Comparison of ENCODE assay signal across 33 cellular contexts in the genomic region with DNA sequence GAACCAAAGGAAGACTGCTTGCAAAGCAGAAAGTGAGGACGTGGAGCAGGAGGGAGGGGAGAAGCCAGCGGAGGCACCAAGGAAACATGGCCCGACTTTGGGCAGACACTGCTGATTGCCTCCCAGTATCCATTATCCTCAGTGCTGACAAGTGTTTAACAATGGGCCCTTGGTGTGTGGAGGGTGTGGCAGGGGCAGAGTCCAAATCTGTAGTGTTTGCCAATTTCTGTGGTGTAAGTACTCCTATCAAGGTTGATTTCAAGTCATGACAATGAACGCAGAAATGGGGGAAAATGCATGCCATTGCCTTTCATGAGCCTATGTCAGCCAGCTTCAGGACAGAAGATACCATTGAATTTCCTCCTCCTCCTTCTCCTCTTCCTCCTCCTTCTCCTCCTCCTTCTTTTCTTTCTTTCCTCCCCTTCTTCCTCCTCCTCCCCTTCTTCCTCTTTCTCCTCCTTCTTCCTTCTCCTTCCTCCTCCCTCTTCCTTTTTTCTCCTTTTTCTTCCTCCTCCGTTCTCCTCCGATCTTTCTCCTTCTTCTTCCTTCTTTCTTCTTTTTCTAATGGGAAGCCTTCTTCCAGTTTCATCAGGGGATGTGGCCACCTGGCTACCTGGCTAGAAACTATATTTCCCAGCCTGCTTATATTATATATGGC. TPM values are rescaled to one million over a fixed set of nuclear protein-coding genes. Genes with fewer than 3 reads are reported as not detected.
DNase-seq lines count a peak whose midpoint lies in the region; ATAC-seq, FAIRE-seq and TF ChIP-seq lines count a peak whose summit lies in the region.
"Had no signal": no experiment of that assay in that cellular context is flagged by ENCODE, and none has a peak within 500 bp of the region (broad histone marks: within the 10 kb centered on the region; RNA-seq: fewer than 3 reads in every experiment).

No MANE protein-coding gene starts in this region.

- no peaks in the 10 kb centered on the region for H3K9me3 Mint-ChIP-seq in CD14-positive monocyte
- H3K9me3 Mint-ChIP-seq in GM23338 = no peaks in the 10 kb centered on the region
- H3K9me3 Mint-ChIP-seq: activated naive CD4-positive, alpha-beta T cell treated with anti-CD3 and anti-CD28 coated beads, Interleukin-2, amount 50 U/mL, for 24 hours; activated T-helper 2 cell treated with anti-CD3 and anti-CD28 coated beads, Interferon-gamma antibody, Interleukin-2, Interleukin-4, amounts not matched to agents 10 μg/mL and 5 μg/mL and 100 μg/mL, durations not matched to agents 14 hours and 24 hours and 36 hours; stimulated activated naive B cell treated with anti-CD40 and anti-IgM and Interleukin-4, amounts not matched to agents 10 μg/mL and 1 μg/mL and 100 μg/mL, for 72 hours had no signal

- POLR2A ChIA-PET in RWPE1 (lab: Yijun Ruan, JAX; ENCODE audit: low non-redundant PET) = no interaction called here

- no peak for ATAC-seq in GM23338
- no peak for ATAC-seq in HG02623 (IDR thresholded peaks at IDR 0.05; ENCODE audit: unreplicated experiment)
- ATAC-seq: activated CD8-positive, alpha-beta T cell treated with anti-CD3 and anti-CD28 coated beads, Interleukin-2, amount 10 ng/mL, durations not matched to agents 7 days and 5 days; gastrocnemius medialis; GM12878; lower lobe of right lung; stimulated activated naive B cell treated with anti-CD40 and anti-IgM and Interleukin-4, amounts not matched to agents 10 μg/mL and 1 μg/mL and 100 μg/mL, for 72 hours had no signal

- TF ChIP-seq CTCF in CD14-positive monocyte (IDR thresholded peaks at IDR 0.05) (no peak), GM23338 (conservative IDR thresholded peaks at IDR 0.05; ENCODE audit: low read depth in 2 of 2) (no peak), RWPE1 (conservative IDR thresholded peaks at IDR 0.05; ENCODE audit: low read depth) (no peak), keratinocyte (optimal IDR thresholded peaks at IDR 0.05 in 1 of 3, IDR thresholded peaks at IDR 0.05 in 1 of 3, conservative IDR thresholded peaks at IDR 0.05 in 1 of 3; ENCODE audit: extremely low read depth in 1 of 3, insufficient read depth in 2 of 3, low read length in 3 of 3) (no peak), tibial artery (IDR thresholded peaks at IDR 0.05) (no peak)

- H3K4me3 ChIP-seq in GM23338 = no peak overlapping the region
- no peak overlapping the region for H3K4me3 ChIP-seq in keratinocyte (ENCODE audit: control insufficient read depth in 2 of 3, extremely low read depth in 1 of 3, insufficient read depth in 2 of 3, low read depth in 1 of 3, low read length in 3 of 3)
- H3K4me3 ChIP-seq in mesendoderm (ENCODE audit: low read length) = no peak overlapping the region
- H3K4me3 ChIP-seq in tibial artery = no peak overlapping the region
- H3K4me3 ChIP-seq: dorsolateral prefrontal cortex, gastrocnemius medialis, GM12878, lower lobe of right lung, ovary, upper lobe of left lung had no signal

- H4K20me1 ChIP-seq in GM23338 (replicated peaks; ENCODE audit: insufficient read depth) (no peaks in the 10 kb centered on the region), keratinocyte (ENCODE audit: control insufficient read depth, extremely low read depth, insufficient read depth, low read length) (no peaks in the 10 kb centered on the region)

- DNase-seq in CD14-positive monocyte (ENCODE audit: low spot score) = no peak
- no peak for DNase-seq in GM23338 (ENCODE audit: low spot score)
- DNase-seq in RWPE1 (ENCODE audit: low spot score) = no peak
- no peak for DNase-seq in keratinocyte (ENCODE audit: low read depth, low spot score)
- no peak for DNase-seq in mesendoderm
- no peak for DNase-seq in tibial artery
- DNase-seq: activated CD4-positive, alpha-beta T cell treated with anti-CD3 and anti-CD28 coated beads for 4 hours; activated CD8-positive, alpha-beta T cell treated with anti-CD3 and anti-CD28 coated beads, Interleukin-2, amount 10 ng/mL, durations not matched to agents 7 days and 5 days; activated T-cell treated with anti-CD3 and anti-CD28 coated beads for 4 hours; amniotic stem cell; C1 segment of cervical spinal cord; cerebellar nuclear complex; dorsolateral prefrontal cortex; gastrocnemius medialis; H9; kidney glomerular epithelial cell; lower lobe of right lung; NCI-H1048; NCI-H187; NCI-H526 treated with DMSO at 0.1 percent for 48 hours; ovary; retina; SHP77; small intestine; stimulated activated naive B cell treated with anti-CD40 and anti-IgM and Interleukin-4, amounts not matched to agents 10 μg/mL and 1 μg/mL and 100 μg/mL, for 72 hours; upper lobe of left lung; WERI-Rb-1 had no signal

- H3K36me3 Mint-ChIP-seq in CD14-positive monocyte = no peaks in the 10 kb centered on the region
- no peaks in the 10 kb centered on the region for H3K36me3 Mint-ChIP-seq in GM23338 (ENCODE audit: low read depth)
- H3K36me3 Mint-ChIP-seq: activated naive CD4-positive, alpha-beta T cell treated with anti-CD3 and anti-CD28 coated beads, Interleukin-2, amount 50 U/mL, for 24 hours; brain; stimulated activated naive B cell treated with anti-CD40 and anti-IgM and Interleukin-4, amounts not matched to agents 10 μg/mL and 1 μg/mL and 100 μg/mL, for 72 hours had no signal

- no peak overlapping the region for H3K23ac ChIP-seq in mesendoderm (ENCODE audit: low read length)

- no peak overlapping the region for H3K18ac ChIP-seq in mesendoderm (ENCODE audit: low read length)

- 100% methylated on average over 2 of the region's 6 CpGs for WGBS in mesendoderm (ENCODE audit: extremely low coverage, insufficient coverage, low lambda C conversion rate)

- H3K79me2 ChIP-seq in GM23338 (replicated peaks; ENCODE audit: insufficient read depth) = no peaks in the 10 kb centered on the region
- H3K79me2 ChIP-seq in keratinocyte (ENCODE audit: control insufficient read depth, insufficient read depth, low read length) = no peaks in the 10 kb centered on the region
- no peaks in the 10 kb centered on the region for H3K79me2 ChIP-seq in mesendoderm (ENCODE audit: control insufficient read depth, insufficient read depth, low read length)

- H3K4me2 ChIP-seq in GM23338 (no peak overlapping the region), keratinocyte (ENCODE audit: control insufficient read depth, extremely low read depth, insufficient read depth, low read depth, low read length) (peak overlapping the region; percentile 39), mesendoderm (ENCODE audit: low read length) (no peak overlapping the region)

- no peak overlapping the region for H4K8ac ChIP-seq in mesendoderm (ENCODE audit: low read depth, low read length)

- no peak overlapping the region for H3K56ac ChIP-seq in mesendoderm (ENCODE audit: low read length)

- H2BK5ac ChIP-seq in mesendoderm (ENCODE audit: low read length) = no peak overlapping the region

- no peak overlapping the region for H2AK5ac ChIP-seq in mesendoderm (ENCODE audit: low read length)

- H3K4me1 ChIP-seq in GM23338 (ENCODE audit: insufficient read depth) (no peaks in the 10 kb centered on the region; the same call in 1 of the 2 replicates), keratinocyte (ENCODE audit: control insufficient read depth, extremely low read depth, insufficient read depth, low read length) (peaks cover 51% of the 10 kb centered on the region), mesendoderm (ENCODE audit: control insufficient read depth, low read depth, low read length) (no peaks in the 10 kb centered on the region), tibial artery (no peaks in the 10 kb centered on the region)
- H3K4me1 ChIP-seq: lower lobe of right lung, upper lobe of left lung had no signal

- 0 out of 2 replicates have a peak overlapping the region, but pooled peaks have one; percentile 47 for H2AFZ ChIP-seq in GM23338
- H2AFZ ChIP-seq in keratinocyte (ENCODE audit: control insufficient read depth, low read length) = no peak overlapping the region

- H3K27me3 ChIP-seq in GM23338 (ENCODE audit: insufficient read depth) = no peaks in the 10 kb centered on the region
- no peaks in the 10 kb centered on the region for H3K27me3 ChIP-seq in keratinocyte (ENCODE audit: control insufficient read depth, extremely low read depth, insufficient read depth, low read length)
- no peaks in the 10 kb centered on the region for H3K27me3 ChIP-seq in mesendoderm (ENCODE audit: insufficient read depth, low read length, poor library complexity)
- no peaks in the 10 kb centered on the region for H3K27me3 ChIP-seq in tibial artery
- H3K27me3 ChIP-seq: dorsolateral prefrontal cortex, gastrocnemius medialis, ovary, upper lobe of left lung had no signal

- no peak overlapping the region for H2BK120ac ChIP-seq in mesendoderm (ENCODE audit: low read depth, low read length)

- no peak overlapping the region for H4K5ac ChIP-seq in mesendoderm (ENCODE audit: low read length)

- FAIRE-seq in keratinocyte (lab: Jason Lieb, UNC) = no peak
- FAIRE-seq: endometrium, GM12878, small intestine had no signal

- H3K27me3 Mint-ChIP-seq in CD14-positive monocyte (ENCODE audit: low read depth in 3 of 3) (peaks cover 1 to 7% (median 4%) of the 10 kb centered on the region in 3 donors), GM23338 (ENCODE audit: insufficient read depth, low read depth, poor library complexity) (peaks cover 11% of the 10 kb centered on the region)

- H3K9me2 ChIP-seq in GM23338 (ENCODE audit: insufficient read depth) = no peaks in the 10 kb centered on the region

- H3K9me1 ChIP-seq in keratinocyte (ENCODE audit: control insufficient read depth, extremely low read depth, insufficient read depth, low read length) = no peaks in the 10 kb centered on the region

- H3K9me3 ChIP-seq in keratinocyte (ENCODE audit: control insufficient read depth, low read depth, low read length) = no peaks in the 10 kb centered on the region
- H3K9me3 ChIP-seq in tibial artery = no peaks in the 10 kb centered on the region
- H3K9me3 ChIP-seq: gastrocnemius medialis, lower lobe of right lung, ovary, upper lobe of left lung had no signal

- H3K27ac Mint-ChIP-seq in CD14-positive monocyte (peak overlapping the region in 4 of 7 donors; percentile 4 to 56 (median 20)), GM23338 (no peak overlapping the region)
- H3K27ac Mint-ChIP-seq: activated CD8-positive, alpha-beta T cell treated with anti-CD3 and anti-CD28 coated beads, Interleukin-2, amount 10 ng/mL, durations not matched to agents 7 days and 5 days; activated naive CD4-positive, alpha-beta T cell treated with anti-CD3 and anti-CD28 coated beads, Interleukin-2, amount 50 U/mL, for 24 hours; activated T-helper 2 cell treated with anti-CD3 and anti-CD28 coated beads, Interferon-gamma antibody, Interleukin-2, Interleukin-4, amounts not matched to agents 10 μg/mL and 5 μg/mL and 100 μg/mL, durations not matched to agents 14 hours and 24 hours and 36 hours; H9; stimulated activated naive B cell treated with anti-CD40 and anti-IgM and Interleukin-4, amounts not matched to agents 10 μg/mL and 1 μg/mL and 100 μg/mL, for 72 hours had no signal

- H2BK15ac ChIP-seq in mesendoderm (replicated peaks; ENCODE audit: low read depth) = no peak overlapping the region

- H3K4me3 Mint-ChIP-seq in CD14-positive monocyte (peak overlapping the region in 1 of 2 donors; percentile 59), GM23338 (no peak overlapping the region)
- H3K4me3 Mint-ChIP-seq: activated CD8-positive, alpha-beta T cell treated with anti-CD3 and anti-CD28 coated beads, Interleukin-2, amount 10 ng/mL, durations not matched to agents 7 days and 5 days; activated naive CD4-positive, alpha-beta T cell treated with anti-CD3 and anti-CD28 coated beads, Interleukin-2, amount 50 U/mL, for 24 hours; brain; H9; stimulated activated naive B cell treated with anti-CD40 and anti-IgM and Interleukin-4, amounts not matched to agents 10 μg/mL and 1 μg/mL and 100 μg/mL, for 72 hours had no signal

- peaks cover 23% of the 10 kb centered on the region for H3K4me1 Mint-ChIP-seq in CD14-positive monocyte
- peaks cover 13% of the 10 kb centered on the region for H3K4me1 Mint-ChIP-seq in GM23338
- H3K4me1 Mint-ChIP-seq: activated naive CD4-positive, alpha-beta T cell treated with anti-CD3 and anti-CD28 coated beads, Interleukin-2, amount 50 U/mL, for 24 hours; stimulated activated naive B cell treated with anti-CD40 and anti-IgM and Interleukin-4, amounts not matched to agents 10 μg/mL and 1 μg/mL and 100 μg/mL, for 72 hours had no signal

- H3K79me1 ChIP-seq in mesendoderm (ENCODE audit: low read length) = no peaks in the 10 kb centered on the region

- H3K9ac ChIP-seq in keratinocyte (ENCODE audit: control insufficient read depth, extremely low read depth, insufficient read depth, low read length) (no peak overlapping the region), mesendoderm (ENCODE audit: low read length) (no peak overlapping the region)

- dilution Hi-C loops in keratinocyte (cut with MboI; ENCODE audit: extremely low pct_ligation_motif_present, low sequenced_read_pairs) = no loop called here

- no peak overlapping the region for H3K4ac ChIP-seq in mesendoderm (ENCODE audit: low read depth, low read length)

- CTCF ChIA-PET in RWPE1 (lab: Yijun Ruan, JAX) = interaction anchor here (1.5 kb wide), 1 partner anchor 14 kb away, joined by 3 read pairs; no protein-coding TSS in a partner anchor

- no peaks in the 10 kb centered on the region for H3F3A ChIP-seq in GM23338 (replicated peaks; ENCODE audit: low read depth)

- H3K36me3 ChIP-seq in GM23338 (ENCODE audit: insufficient read depth) = no peaks in the 10 kb centered on the region
- H3K36me3 ChIP-seq in keratinocyte (ENCODE audit: control insufficient read depth in 2 of 2, extremely low read depth in 1 of 2, insufficient read depth in 2 of 2, low read length in 2 of 2) = no peaks in the 10 kb centered on the region
- no peaks in the 10 kb centered on the region for H3K36me3 ChIP-seq in mesendoderm (ENCODE audit: control insufficient read depth, insufficient read depth, low read length)
- H3K36me3 ChIP-seq in tibial artery = no peaks in the 10 kb centered on the region
- H3K36me3 ChIP-seq: gastrocnemius medialis, lower lobe of right lung, ovary, upper lobe of left lung, WERI-Rb-1 had no signal

- no peak overlapping the region for H3K27ac ChIP-seq in GM23338 (ENCODE audit: low read depth)
- H3K27ac ChIP-seq in RWPE1 = peak overlapping the region; percentile 88
- H3K27ac ChIP-seq in keratinocyte (ENCODE audit: control insufficient read depth, insufficient read depth, low read length) = peak overlapping the region; percentile 70
- no peak overlapping the region for H3K27ac ChIP-seq in mesendoderm (ENCODE audit: low read depth, low read length)
- H3K27ac ChIP-seq in tibial artery = no peak overlapping the region
- H3K27ac ChIP-seq: dorsolateral prefrontal cortex, gastrocnemius medialis, lower lobe of right lung, ovary, upper lobe of left lung, WERI-Rb-1 had no signal

- intact Hi-C loops in CD14-positive monocyte (cut with micrococcal nuclease) (no loop called here), tibial artery (cut with DNase I; ENCODE audit: low total_unique reads) (no loop called here)

RNA-seq across cellular contexts. Expression of gene PHC2, which starts 10.3 kb away (rescaled TPM):
- polyA plus RNA-seq in CD14-positive monocyte (10 to 100 TPM; 18.9 to 53.1 TPM), GM23338 (2016; fragmentation: Nextera tagmentation; extraction: Ambion mirVana) (1.7 and 2.0 TPM in 2 replicates), keratinocyte (34.7 to 101 TPM (median 51.7 TPM) in 3 replicates)
- total RNA-seq in GM23338 (2014; rRNA removed; shearing (Covaris generic)) = 7.3 and 11.8 TPM in 2 replicates
- 9.3 TPM for polyA plus RNA-seq in keratinocyte (2011; ENCODE audit: low read depth)
- polyA plus RNA-seq in keratinocyte (2011; cell fraction: cytosol; rRNA removed) = 52.3 and 70.5 TPM in 2 replicates
- polyA plus RNA-seq in keratinocyte (2011; cell fraction: nucleus; rRNA removed) = 68.4 and 96.8 TPM in 2 replicates
- 27.0 and 85.4 TPM in 2 replicates for polyA plus RNA-seq in keratinocyte (2012; ENCODE audit: low replicate concordance)
- polyA minus RNA-seq in keratinocyte = 30.3 to 158 TPM (median 46.7 TPM) in 3 replicates
- polyA minus RNA-seq in keratinocyte (2011; cell fraction: cytosol; rRNA and poly(A)+ RNA removed) = 40.1 TPM
- polyA minus RNA-seq in keratinocyte (2011; cell fraction: nucleus; rRNA and poly(A)+ RNA removed) = 26.6 and 30.7 TPM in 2 replicates
- polyA plus RNA-seq in mesendoderm (2013, experiment 1 of 2) = 4.1 TPM
- 4.4 TPM for polyA plus RNA-seq in mesendoderm (2013, experiment 2 of 2)

RNA-seq across cellular contexts. Expression of gene ZSCAN20, which starts 31.2 kb away (rescaled TPM):
- polyA plus RNA-seq in CD14-positive monocyte (under 1 TPM; 0.29 TPM), GM23338 (2016; fragmentation: Nextera tagmentation; extraction: Ambion mirVana) (0.91 and 0.97 TPM in 2 replicates), keratinocyte (2.1 to 3.1 TPM (median 2.7 TPM) in 3 replicates)
- 3.9 and 4.9 TPM in 2 replicates for total RNA-seq in GM23338 (2014; rRNA removed; shearing (Covaris generic))
- 0.84 TPM for polyA plus RNA-seq in keratinocyte (2011; ENCODE audit: low read depth)
- polyA plus RNA-seq in keratinocyte (2011; cell fraction: cytosol; rRNA removed) = 1.0 and 1.7 TPM in 2 replicates
- polyA plus RNA-seq in keratinocyte (2011; cell fraction: nucleus; rRNA removed) = 6.2 and 6.3 TPM in 2 replicates
- 1.5 and 1.9 TPM in 2 replicates for polyA plus RNA-seq in keratinocyte (2012; ENCODE audit: low replicate concordance)
- 3.9 to 7.6 TPM (median 6.4 TPM) in 3 replicates for polyA minus RNA-seq in keratinocyte
- 6.1 TPM for polyA minus RNA-seq in keratinocyte (2011; cell fraction: cytosol; rRNA and poly(A)+ RNA removed)
- polyA minus RNA-seq in keratinocyte (2011; cell fraction: nucleus; rRNA and poly(A)+ RNA removed) = 8.7 and 14.6 TPM in 2 replicates
- polyA plus RNA-seq in mesendoderm (2013, experiment 1 of 2) = 0.60 TPM
- polyA plus RNA-seq in mesendoderm (2013, experiment 2 of 2) = 0.67 TPM

Comparison
In these comparisons a context has a peak if more than half of its experiments do, and no peak if none do; other contexts are left out.
1. H3K27ac ChIP-seq: peak in RWPE1 (single experiment) and keratinocyte (single experiment); none in GM23338 (single experiment), mesendoderm (single experiment) and tibial artery (0 of 2).